Comparison of ENCODE assay signal across 24 cellular contexts in genomic region chrX:101740642-101741041, GRCh38.
"Had no signal": no experiment of that assay in that cellular context is flagged by ENCODE, and none has a peak within 500 bp of the region (broad histone marks: within the 10 kb centered on the region; RNA-seq: fewer than 3 reads in every experiment).

No MANE protein-coding gene starts in this region.

- H3K4me1 ChIP-seq: colonic mucosa, esophagus muscularis mucosa, foreskin keratinocyte, gastrocnemius medialis, gastroesophageal sphincter, heart left ventricle, heart right ventricle had no signal

- H3K4me3 ChIP-seq: colonic mucosa, coronary artery, dorsolateral prefrontal cortex, esophagus muscularis mucosa, gastrocnemius medialis, gastroesophageal sphincter, heart left ventricle, heart right ventricle, hepatocyte had no signal

- H3K36me3 ChIP-seq: colonic mucosa, esophagus muscularis mucosa, gastrocnemius medialis, gastroesophageal sphincter, heart left ventricle, heart right ventricle had no signal

- H3K4me1 Mint-ChIP-seq: endodermal cell had no signal

- H3K27ac Mint-ChIP-seq: dendritic cell treated with granulocyte-macrophage colony-stimulating factor and Interleukin-4, amounts not matched to agents 40 ng/mL and 50 ng/mL, for 4 days; endodermal cell had no signal

- H3K27ac ChIP-seq: colonic mucosa, coronary artery, dorsolateral prefrontal cortex, epithelial cell of prostate, esophagus muscularis mucosa, foreskin keratinocyte, gastrocnemius medialis, gastroesophageal sphincter, heart left ventricle, heart right ventricle, hepatocyte had no signal

- ATAC-seq: esophagus mucosa, foreskin keratinocyte, gastrocnemius medialis, gastroesophageal sphincter, heart left ventricle, heart right ventricle had no signal

- H3K79me2 ChIP-seq: hepatocyte had no signal

- H3K4me3 Mint-ChIP-seq: dendritic cell treated with granulocyte-macrophage colony-stimulating factor and Interleukin-4, amounts not matched to agents 40 ng/mL and 50 ng/mL, for 4 days; endodermal cell had no signal

- H3K27me3 ChIP-seq: colonic mucosa, esophagus muscularis mucosa, foreskin keratinocyte, gastrocnemius medialis, gastroesophageal sphincter, heart left ventricle, hepatocyte had no signal

- H3K27me3 Mint-ChIP-seq: dendritic cell treated with granulocyte-macrophage colony-stimulating factor and Interleukin-4, amounts not matched to agents 40 ng/mL and 50 ng/mL, for 4 days had no signal

- DNase-seq: colonic mucosa; cortex of kidney; dermis blood vessel endothelial cell; dorsolateral prefrontal cortex; effector CD4-positive, alpha-beta T cell; effector CD8-positive, alpha-beta T cell; effector memory CD4-positive, alpha-beta T cell; endodermal cell; erythroblast; foreskin fibroblast; foreskin keratinocyte; foreskin melanocyte; gastrocnemius medialis; glutamatergic neuron; head of caudate nucleus; heart left ventricle; heart right ventricle had no signal

- H3K4me2 ChIP-seq: hepatocyte had no signal

- H2AFZ ChIP-seq: hepatocyte had no signal

- H3K9me3 ChIP-seq: colonic mucosa, esophagus muscularis mucosa, gastrocnemius medialis, gastroesophageal sphincter, heart left ventricle, heart right ventricle had no signal

- H3K9me3 Mint-ChIP-seq: dendritic cell treated with granulocyte-macrophage colony-stimulating factor and Interleukin-4, amounts not matched to agents 40 ng/mL and 50 ng/mL, for 4 days had no signal
